In the genomic region with DNA sequence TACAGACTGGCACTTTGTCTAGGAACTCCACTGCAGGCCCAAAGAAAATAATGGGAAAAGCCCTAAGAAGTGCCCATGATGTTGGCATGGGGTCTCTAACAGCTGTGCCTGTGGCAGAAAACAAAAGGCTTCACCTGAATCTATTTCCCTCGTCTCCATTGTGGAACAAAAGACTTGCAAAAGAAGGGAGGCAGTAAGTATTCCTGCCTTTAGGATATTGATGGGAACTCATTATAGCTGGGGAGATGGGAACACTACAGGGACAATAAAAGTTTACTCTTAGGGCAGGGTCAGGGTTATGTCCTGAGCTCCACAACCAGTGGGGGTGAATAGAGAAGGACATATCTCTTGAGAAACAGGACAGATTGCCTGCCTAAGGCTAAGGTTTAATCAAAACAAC, we compare ENCODE assay signal across 31 cellular contexts.
"Had no signal": no experiment of that assay in that cellular context is flagged by ENCODE, and none has a peak within 500 bp of the region (broad histone marks: within the 10 kb centered on the region; RNA-seq: fewer than 3 reads in every experiment).

No MANE protein-coding gene starts in this region.

- H3K4me2 ChIP-seq: smooth muscle cell had no signal

- H3K27me3 Mint-ChIP-seq: naive thymus-derived CD8-positive, alpha-beta T cell; progenitor cell of endocrine pancreas; stimulated activated memory B cell treated with anti-CD40 and anti-IgM and Interleukin-4, amounts not matched to agents 10 μg/mL and 1 μg/mL and 100 μg/mL, for 72 hours; stimulated activated naive CD8-positive, alpha-beta T cell treated with anti-CD3 and anti-CD28 coated beads, Interleukin-15, amount 100 ng/mL, for 72 hours had no signal

- H3K36me3 ChIP-seq: left lung, lower lobe of right lung, right atrium auricular region, right lobe of liver, thyroid gland, transverse colon, upper lobe of left lung, vagina had no signal

- H3K36me3 Mint-ChIP-seq: immature natural killer cell; naive thymus-derived CD8-positive, alpha-beta T cell; stimulated activated memory B cell treated with anti-CD40 and anti-IgM and Interleukin-4, amounts not matched to agents 10 μg/mL and 1 μg/mL and 100 μg/mL, for 72 hours had no signal

- H3K4me3 Mint-ChIP-seq: immature natural killer cell; naive thymus-derived CD8-positive, alpha-beta T cell; nephron; neural crest cell; stimulated activated memory B cell treated with anti-CD40 and anti-IgM and Interleukin-4, amounts not matched to agents 10 μg/mL and 1 μg/mL and 100 μg/mL, for 72 hours; stimulated activated naive CD8-positive, alpha-beta T cell treated with anti-CD3 and anti-CD28 coated beads, Interleukin-15, amount 100 ng/mL, for 72 hours had no signal

- H3K4me1 Mint-ChIP-seq: immature natural killer cell; naive thymus-derived CD8-positive, alpha-beta T cell; nephron; neural crest cell; stimulated activated memory B cell treated with anti-CD40 and anti-IgM and Interleukin-4, amounts not matched to agents 10 μg/mL and 1 μg/mL and 100 μg/mL, for 72 hours; stimulated activated naive CD8-positive, alpha-beta T cell treated with anti-CD3 and anti-CD28 coated beads, Interleukin-15, amount 100 ng/mL, for 72 hours had no signal

- ATAC-seq: left colon; left lung; lower lobe of right lung; naive thymus-derived CD8-positive, alpha-beta T cell; right lobe of liver; stimulated activated memory B cell treated with anti-CD40 and anti-IgM and Interleukin-4, amounts not matched to agents 10 μg/mL and 1 μg/mL and 100 μg/mL, for 72 hours; stimulated activated naive CD8-positive, alpha-beta T cell treated with anti-CD3 and anti-CD28 coated beads, Interleukin-15, amount 100 ng/mL, for 72 hours had no signal

- H3K79me2 ChIP-seq: parathyroid adenoma had no signal

- H3K4me3 ChIP-seq: left lung, lower lobe of right lung, right atrium auricular region, right lobe of liver, smooth muscle cell, testis, thyroid gland, transverse colon, upper lobe of left lung, vagina had no signal

- DNase-seq: hippocampal formation; immature natural killer cell; kidney; left colon; left lung; lower lobe of right lung; mammary epithelial cell; mesenchymal stem cell; naive thymus-derived CD8-positive, alpha-beta T cell; nucleus accumbens; right lobe of liver; stimulated activated CD4-positive, alpha-beta T cell treated with anti-CD3 and anti-CD28 coated beads, Interleukin-1b, Interleukin-23, amount 100 ng/mL, for 48 hours; stimulated activated CD4-positive, alpha-beta T cell treated with anti-CD3 and anti-CD28 coated beads, Interleukin-2, amount 100 ng/mL, for 48 hours; stimulated activated CD4-positive, alpha-beta T cell treated with anti-CD3 and anti-CD28 coated beads, Interleukin-4, amount 100 ng/mL, for 4 hours; stimulated activated CD8-positive, alpha-beta memory T cell treated with anti-CD3 and anti-CD28 coated beads, Interleukin-4, amount 100 ng/mL, for 48 hours; stimulated activated naive CD4-positive, alpha-beta T cell treated with Interleukin-2 at 50 U/mL for 16 hours; stimulated activated naive CD8-positive, alpha-beta T cell treated with anti-CD3 and anti-CD28 coated beads, Interleukin-15, amount 100 ng/mL, for 72 hours; substantia nigra; testis; thyroid gland; transverse colon; upper lobe of left lung had no signal

- H3K27ac Mint-ChIP-seq: immature natural killer cell; naive thymus-derived CD8-positive, alpha-beta T cell; nephron; progenitor cell of endocrine pancreas; stimulated activated memory B cell treated with anti-CD40 and anti-IgM and Interleukin-4, amounts not matched to agents 10 μg/mL and 1 μg/mL and 100 μg/mL, for 72 hours; stimulated activated naive CD8-positive, alpha-beta T cell treated with anti-CD3 and anti-CD28 coated beads, Interleukin-15, amount 100 ng/mL, for 72 hours had no signal

- H3K9me3 ChIP-seq: left lung, lower lobe of right lung, right atrium auricular region, right lobe of liver, testis, thyroid gland, transverse colon, upper lobe of left lung, vagina had no signal

- H3K27me3 ChIP-seq: left lung, right atrium auricular region, right lobe of liver, testis, thyroid gland, transverse colon, upper lobe of left lung, vagina had no signal

- H3K9ac ChIP-seq: parathyroid adenoma had no signal

- H2AFZ ChIP-seq: parathyroid adenoma had no signal

- H3K4me1 ChIP-seq: left lung, lower lobe of right lung, parathyroid adenoma, right atrium auricular region, right lobe of liver, testis, thyroid gland, transverse colon, upper lobe of left lung, vagina had no signal

- FAIRE-seq: islet of Langerhans had no signal

- H3K27ac ChIP-seq: left lung, lower lobe of right lung, parathyroid adenoma, right atrium auricular region, right lobe of liver, testis, thyroid gland, transverse colon, upper lobe of left lung, vagina had no signal

- H3K9me3 Mint-ChIP-seq: nephron, neural crest cell had no signal
